In the genomic region with DNA sequence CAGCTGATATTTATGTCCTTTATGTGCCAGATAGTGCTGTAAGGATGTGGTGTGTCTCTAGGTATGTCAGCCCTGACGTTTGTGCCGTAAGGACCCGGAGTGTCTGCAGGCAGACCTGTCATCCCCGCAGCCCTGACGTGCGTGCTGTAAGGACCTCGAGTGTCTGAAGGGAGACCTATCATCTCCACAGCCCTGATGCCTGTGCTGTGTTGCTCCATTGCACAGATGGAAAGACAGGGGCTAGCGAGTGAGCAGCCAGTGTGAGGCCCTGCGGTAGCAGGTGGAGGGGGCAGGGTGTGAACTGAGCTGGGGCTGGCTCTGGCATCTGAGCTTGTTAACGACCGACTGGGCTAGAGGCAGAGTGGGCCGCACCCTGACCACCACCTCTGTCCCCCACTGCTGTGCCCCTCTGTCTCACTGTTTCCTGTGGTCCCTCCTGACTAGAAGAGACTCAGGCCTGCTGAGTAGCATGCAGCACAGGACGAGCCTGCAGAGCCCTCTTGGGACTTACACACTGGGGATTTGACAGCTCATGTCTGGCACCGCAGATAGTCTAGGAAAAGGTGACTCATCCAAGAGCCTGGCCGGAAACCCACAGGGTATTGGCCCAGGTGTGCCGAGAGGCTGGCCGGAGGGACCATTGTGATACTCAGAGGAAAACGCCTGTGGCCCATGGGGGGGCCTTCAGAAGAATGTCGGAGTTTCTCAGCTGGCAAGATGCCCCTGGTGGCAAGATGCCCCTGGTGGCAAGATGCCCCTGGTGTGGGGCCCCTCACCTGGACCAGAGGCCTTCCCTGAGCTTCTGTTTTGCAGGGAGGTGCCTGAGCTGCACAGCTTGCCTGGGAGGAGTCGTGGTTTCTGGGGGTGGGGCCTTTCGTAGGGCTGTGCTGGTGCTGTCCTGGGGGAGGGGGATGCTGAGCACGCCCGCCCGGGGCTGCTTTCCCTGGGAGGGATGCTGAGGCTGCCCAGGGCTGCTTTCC, we compare ENCODE assay signal across 8 cellular contexts. TPM values are rescaled to one million over a fixed set of nuclear protein-coding genes. Genes with fewer than 3 reads are reported as not detected.
A peak's percentile ranks its signal among the peaks of the same experiment; 100 is the strongest.
DNase-seq lines count a peak whose midpoint lies in the region; ATAC-seq and TF ChIP-seq lines count a peak whose summit lies in the region.

No MANE protein-coding gene starts in this region.

- H3K79me1 ChIP-seq in trophoblast cell (ENCODE audit: low read length): peaks cover 29% of the 10 kb centered on the region

- no peaks in the 10 kb centered on the region for H3K36me3 ChIP-seq in trophoblast cell (ENCODE audit: control insufficient read depth in 1 of 2, insufficient read depth in 2 of 2, low read length in 2 of 2)

- peak overlapping the region; percentile 26 for H3K18ac ChIP-seq in trophoblast cell (ENCODE audit: low read length)

- DNase-seq in A172 (ENCODE audit: low spot score): peak; percentile 87
- DNase-seq in NCI-H1436 (lab: John Stamatoyannopoulos, UW): peak; percentile 88
- DNase-seq in activated CD8-positive, alpha-beta memory T cell treated with anti-CD3 and anti-CD28 coated beads for 24 hours: peak; percentile 83
- DNase-seq in fibroblast of mammary gland (ENCODE audit: low read depth): peak; percentile 89
- DNase-seq in trophoblast cell: peak; percentile 74 to 90
- DNase-seq in NCI-H82 treated with DMSO at 0.1 percent for 48 hours (lab: John Stamatoyannopoulos, UW; ENCODE audit: unreplicated experiment): no peak

- WGBS in trophoblast cell (ENCODE audit: extremely low coverage, insufficient coverage, insufficient read length): no CpG with 5 or more reads among the region's 24 CpGs

- H3K9me3 ChIP-seq in trophoblast cell (ENCODE audit: insufficient read depth, low read depth, low read length): no peaks in the 10 kb centered on the region

- H3K4me2 ChIP-seq in trophoblast cell (ENCODE audit: low read length): peak overlapping the region; percentile 54

- peak overlapping the region; percentile 44 for H2BK12ac ChIP-seq in trophoblast cell (ENCODE audit: low read length)

- H3K14ac ChIP-seq in trophoblast cell (ENCODE audit: low read length): peak overlapping the region; percentile 47

- peak overlapping the region; percentile 5 for H4K8ac ChIP-seq in trophoblast cell (ENCODE audit: low read depth, low read length)

- ATAC-seq in GM18498 (IDR thresholded peaks at IDR 0.05; ENCODE audit: unreplicated experiment) (peak; percentile 66), HG02798 (IDR thresholded peaks at IDR 0.05; ENCODE audit: poor library complexity, unreplicated experiment) (peak; percentile 82)

- H3K27ac ChIP-seq in trophoblast cell (ENCODE audit: low read depth, low read length): peak overlapping the region; percentile 91

- H3K4me1 ChIP-seq in trophoblast cell (ENCODE audit: control insufficient read depth in 1 of 2, insufficient read depth in 2 of 2, low read length in 2 of 2): peaks cover 42% of the 10 kb centered on the region in 2 experiments

- H3K23ac ChIP-seq in trophoblast cell (ENCODE audit: low read length): no peak overlapping the region

- no peak for TF ChIP-seq CTCF in fibroblast of mammary gland (conservative IDR thresholded peaks at IDR 0.05; ENCODE audit: control insufficient read depth, insufficient read depth, low read depth, low read length)

- H3K27me3 ChIP-seq in trophoblast cell (ENCODE audit: insufficient read depth, low read length): no peaks in the 10 kb centered on the region

- peak overlapping the region; percentile 12 for H3K4ac ChIP-seq in trophoblast cell (ENCODE audit: low read depth, low read length)

- H4K91ac ChIP-seq in trophoblast cell (ENCODE audit: low read depth, low read length): peak overlapping the region; percentile 76

- H2BK120ac ChIP-seq in trophoblast cell (ENCODE audit: insufficient read depth, low read length, poor library complexity): peak overlapping the region; percentile 4

- peak overlapping the region; percentile 70 for H2BK5ac ChIP-seq in trophoblast cell (ENCODE audit: low read depth, low read length, poor library complexity)

- no peak overlapping the region for H2AFZ ChIP-seq in trophoblast cell (ENCODE audit: insufficient read depth, low read length, poor library complexity)

- H4K12ac ChIP-seq in trophoblast cell (ENCODE audit: low read depth, low read length): no peak overlapping the region

- peak overlapping the region; percentile 17 for H2AK5ac ChIP-seq in trophoblast cell (ENCODE audit: low read length)

- no peak overlapping the region for H3K9ac ChIP-seq in trophoblast cell (ENCODE audit: low read length)

- H3K4me3 ChIP-seq in fibroblast of mammary gland (ENCODE audit: control insufficient read depth, low read depth, low read length) (no peak overlapping the region), trophoblast cell (ENCODE audit: low read depth, low read length) (peak overlapping the region; percentile 20)

- H3K79me2 ChIP-seq in trophoblast cell (ENCODE audit: control insufficient read depth, insufficient read depth, low read length, poor library complexity): peaks cover 6% of the 10 kb centered on the region

RNA-seq across cellular contexts. Expression of a gene that starts 34.3 kb away (rescaled TPM):
- 13.1 and 15.7 TPM in 2 replicates for total RNA-seq in A172 (2014; rRNA removed; shearing (Covaris generic))
- 25.7 and 25.9 TPM in 2 replicates for polyA plus RNA-seq in trophoblast cell (2013)
